In the genomic region with DNA sequence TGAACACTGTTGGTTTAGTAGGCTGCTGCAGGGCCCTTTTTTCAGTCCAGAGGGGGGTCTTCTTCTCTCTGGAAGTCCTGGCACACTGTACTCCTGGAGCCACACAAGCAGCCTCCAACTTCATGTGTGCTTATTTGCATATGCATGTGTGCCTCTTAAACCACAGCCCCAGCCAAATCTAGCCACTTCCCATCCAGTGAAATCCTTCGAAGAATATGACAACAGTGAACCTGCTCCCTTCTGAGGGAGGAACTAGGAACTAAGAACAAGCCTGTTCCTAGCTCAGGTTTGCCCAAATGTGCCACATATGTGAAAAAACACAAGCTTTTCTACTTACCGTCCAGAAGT, we compare ENCODE assay signal across 1 cellular context.
TF ChIP-seq lines count a peak whose summit lies in the region.

No MANE protein-coding gene starts in this region.

TF ChIP-seq in GM12878, 131 proteins besides CTCF, POLR2A, EP300 and RAD21:
- TF ChIP-seq MLLT1 (IDR thresholded peaks at IDR 0.05) (no peak), POU2F2 (IDR thresholded peaks at IDR 0.05; ENCODE audit: borderline replicate concordance, low read depth, low read length) (peak; percentile 96; the same call in 2 of the 3 replicates), ZNF207 (IDR thresholded peaks at IDR 0.05; ENCODE audit: borderline replicate concordance) (no peak), NBN (IDR thresholded peaks at IDR 0.05) (no peak), TAF1 (IDR thresholded peaks at IDR 0.05; ENCODE audit: borderline replicate concordance, low read depth, low read length) (no peak), RUNX3 (IDR thresholded peaks at IDR 0.05; ENCODE audit: low read length) (peak; percentile 39; the same call in 1 of the 2 replicates), SPI1 (IDR thresholded peaks at IDR 0.05; ENCODE audit: borderline replicate concordance, insufficient read depth, low read depth, low read length) (peak; percentile 27; the same call in 1 of the 2 replicates)
- TF ChIP-seq, protein P1, sequence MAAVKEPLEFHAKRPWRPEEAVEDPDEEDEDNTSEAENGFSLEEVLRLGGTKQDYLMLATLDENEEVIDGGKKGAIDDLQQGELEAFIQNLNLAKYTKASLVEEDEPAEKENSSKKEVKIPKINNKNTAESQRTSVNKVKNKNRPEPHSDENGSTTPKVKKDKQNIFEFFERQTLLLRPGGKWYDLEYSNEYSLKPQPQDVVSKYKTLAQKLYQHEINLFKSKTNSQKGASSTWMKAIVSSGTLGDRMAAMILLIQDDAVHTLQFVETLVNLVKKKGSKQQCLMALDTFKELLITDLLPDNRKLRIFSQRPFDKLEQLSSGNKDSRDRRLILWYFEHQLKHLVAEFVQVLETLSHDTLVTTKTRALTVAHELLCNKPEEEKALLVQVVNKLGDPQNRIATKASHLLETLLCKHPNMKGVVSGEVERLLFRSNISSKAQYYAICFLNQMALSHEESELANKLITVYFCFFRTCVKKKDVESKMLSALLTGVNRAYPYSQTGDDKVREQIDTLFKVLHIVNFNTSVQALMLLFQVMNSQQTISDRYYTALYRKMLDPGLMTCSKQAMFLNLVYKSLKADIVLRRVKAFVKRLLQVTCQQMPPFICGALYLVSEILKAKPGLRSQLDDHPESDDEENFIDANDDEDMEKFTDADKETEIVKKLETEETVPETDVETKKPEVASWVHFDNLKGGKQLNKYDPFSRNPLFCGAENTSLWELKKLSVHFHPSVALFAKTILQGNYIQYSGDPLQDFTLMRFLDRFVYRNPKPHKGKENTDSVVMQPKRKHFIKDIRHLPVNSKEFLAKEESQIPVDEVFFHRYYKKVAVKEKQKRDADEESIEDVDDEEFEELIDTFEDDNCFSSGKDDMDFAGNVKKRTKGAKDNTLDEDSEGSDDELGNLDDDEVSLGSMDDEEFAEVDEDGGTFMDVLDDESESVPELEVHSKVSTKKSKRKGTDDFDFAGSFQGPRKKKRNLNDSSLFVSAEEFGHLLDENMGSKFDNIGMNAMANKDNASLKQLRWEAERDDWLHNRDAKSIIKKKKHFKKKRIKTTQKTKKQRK (IDR thresholded peaks at IDR 0.05; ENCODE audit: low read depth, low read length): no peak
